In the genomic region with DNA sequence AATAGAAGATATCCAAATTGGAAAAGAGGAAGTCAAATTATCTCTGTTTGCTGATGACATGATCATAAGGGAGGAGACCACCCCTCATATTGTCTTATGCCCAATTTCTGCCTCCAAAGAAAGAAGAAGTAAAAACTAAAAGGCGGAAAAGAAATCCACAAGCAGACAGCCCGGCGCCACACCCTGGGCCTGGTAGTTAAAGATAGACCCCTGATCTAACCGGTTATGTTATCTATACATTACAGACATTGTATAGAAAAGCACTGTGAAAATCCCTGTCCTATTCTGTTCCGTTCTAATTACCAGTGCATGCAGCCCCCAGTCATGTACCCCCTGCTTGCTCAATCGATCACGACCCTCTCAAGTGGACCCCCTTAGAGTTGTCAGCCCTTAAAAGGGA, we compare ENCODE assay signal across 1 cellular context. TPM values are rescaled to one million over a fixed set of nuclear protein-coding genes. Genes with fewer than 3 reads are reported as not detected.
"Had no signal": no experiment of that assay in that cellular context is flagged by ENCODE, and none has a peak within 500 bp of the region (broad histone marks: within the 10 kb centered on the region; RNA-seq: fewer than 3 reads in every experiment).

No MANE protein-coding gene starts in this region.

RNA-seq across cellular contexts. Expression of a gene that starts 22.8 kb away (rescaled TPM):
- total RNA-seq: GM23248 had no signal
